1 cellular context compared by ENCODE assay signal in the genomic region with DNA sequence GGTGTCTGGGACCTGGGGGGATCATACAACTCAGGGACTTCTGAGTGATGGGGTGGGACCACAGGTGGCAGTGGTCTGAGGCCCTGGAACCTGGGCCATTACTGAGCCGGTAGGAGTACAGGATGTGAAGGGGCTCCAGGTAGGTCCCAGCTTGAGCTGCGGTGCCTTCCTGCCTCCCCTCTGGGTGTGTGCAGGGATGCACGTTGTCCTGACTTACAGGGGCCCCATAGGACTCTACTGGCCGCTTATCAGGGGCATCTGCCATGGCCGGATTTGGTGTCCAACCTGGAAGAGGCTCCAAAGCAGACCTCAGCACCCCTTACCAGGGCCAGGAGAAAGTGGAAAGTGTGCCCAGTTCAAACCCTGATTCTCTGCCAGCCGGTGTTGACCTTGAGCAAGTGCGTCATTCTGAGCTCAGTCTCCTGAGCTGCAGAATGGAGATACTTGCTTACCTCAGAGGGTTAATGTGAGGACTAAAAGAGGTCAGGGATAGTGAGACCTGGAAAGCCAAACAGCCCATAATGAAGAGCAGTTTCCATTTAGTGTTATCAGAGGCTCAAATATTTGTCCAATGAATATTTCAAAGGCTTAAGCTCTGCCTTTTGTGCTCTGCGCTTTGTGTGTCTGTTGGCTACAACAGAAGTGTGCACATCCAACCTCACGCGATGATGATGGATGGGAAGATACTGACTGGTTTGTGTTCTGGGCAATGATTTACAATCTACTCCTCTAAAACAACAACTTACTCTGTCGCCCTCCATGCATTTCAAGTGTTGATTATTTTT.
A peak's percentile ranks its signal among the peaks of the same experiment; 100 is the strongest.
TF ChIP-seq lines count a peak whose summit lies in the region.

No MANE protein-coding gene starts in this region.

TF ChIP-seq in HepG2, 621 proteins besides CTCF, POLR2A, EP300 and RAD21 (continued from another document and continues in another):
- TF ChIP-seq SKIL (CRISPR knock-in tag; IDR thresholded peaks at IDR 0.05; ENCODE audit: borderline replicate concordance) = peak; percentile 67; the same call in 1 of the 2 replicates
- 0 out of 2 replicates have a peak, but pooled peaks have one; percentile 20 for TF ChIP-seq ZNF281 (CRISPR knock-in tag; IDR thresholded peaks at IDR 0.05; ENCODE audit: borderline replicate concordance)
- TF ChIP-seq FOXJ3 (CRISPR knock-in tag; IDR thresholded peaks at IDR 0.05; ENCODE audit: borderline replicate concordance) = peak; percentile 71; the same call in 1 of the 2 replicates
- no peak for TF ChIP-seq SOX6 (IDR thresholded peaks at IDR 0.05)
- TF ChIP-seq SOX6 (CRISPR knock-in tag; IDR thresholded peaks at IDR 0.05) = peak; percentile 97
- peak; percentile 63; the same call in 1 of the 2 replicates for TF ChIP-seq CHD2 (IDR thresholded peaks at IDR 0.05; ENCODE audit: low read depth, low read length)
- peak; percentile 90 for TF ChIP-seq NCOA2 (CRISPR knock-in tag; IDR thresholded peaks at IDR 0.05)
- no peak for TF ChIP-seq RFX3 (CRISPR knock-in tag; IDR thresholded peaks at IDR 0.05)
- TF ChIP-seq LCORL (IDR thresholded peaks at IDR 0.05) = no peak; the same call in 1 of the 2 replicates
- TF ChIP-seq LCORL (CRISPR knock-in tag; IDR thresholded peaks at IDR 0.05) = peak; percentile 19; the same call in 1 of the 2 replicates
- peak; percentile 94 for TF ChIP-seq MEIS2 (CRISPR knock-in tag; IDR thresholded peaks at IDR 0.05)
- 0 out of 2 replicates have a peak, but pooled peaks have one; percentile 40 for TF ChIP-seq HNF1B (CRISPR knock-in tag; IDR thresholded peaks at IDR 0.05)
- TF ChIP-seq ATF2 (CRISPR knock-in tag; IDR thresholded peaks at IDR 0.05) = peak; percentile 45; the same call in 1 of the 2 replicates
- no peak for TF ChIP-seq RFX5 (IDR thresholded peaks at IDR 0.05; ENCODE audit: low read depth, low read length)
- TF ChIP-seq PHF21A (CRISPR knock-in tag; IDR thresholded peaks at IDR 0.05) = peak; percentile 72; the same call in 1 of the 2 replicates
- TF ChIP-seq KDM6A (CRISPR knock-in tag; IDR thresholded peaks at IDR 0.05; ENCODE audit: low read depth) = peak; percentile 45; the same call in 1 of the 2 replicates
- TF ChIP-seq, protein P1, sequence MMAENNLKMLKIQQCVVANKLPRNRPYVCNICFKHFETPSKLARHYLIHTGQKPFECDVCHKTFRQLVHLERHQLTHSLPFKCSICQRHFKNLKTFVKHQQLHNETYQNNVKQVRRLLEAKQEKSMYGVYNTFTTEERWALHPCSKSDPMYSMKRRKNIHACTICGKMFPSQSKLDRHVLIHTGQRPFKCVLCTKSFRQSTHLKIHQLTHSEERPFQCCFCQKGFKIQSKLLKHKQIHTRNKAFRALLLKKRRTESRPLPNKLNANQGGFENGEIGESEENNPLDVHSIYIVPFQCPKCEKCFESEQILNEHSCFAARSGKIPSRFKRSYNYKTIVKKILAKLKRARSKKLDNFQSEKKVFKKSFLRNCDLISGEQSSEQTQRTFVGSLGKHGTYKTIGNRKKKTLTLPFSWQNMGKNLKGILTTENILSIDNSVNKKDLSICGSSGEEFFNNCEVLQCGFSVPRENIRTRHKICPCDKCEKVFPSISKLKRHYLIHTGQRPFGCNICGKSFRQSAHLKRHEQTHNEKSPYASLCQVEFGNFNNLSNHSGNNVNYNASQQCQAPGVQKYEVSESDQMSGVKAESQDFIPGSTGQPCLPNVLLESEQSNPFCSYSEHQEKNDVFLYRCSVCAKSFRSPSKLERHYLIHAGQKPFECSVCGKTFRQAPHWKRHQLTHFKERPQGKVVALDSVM (CRISPR knock-in tag; IDR thresholded peaks at IDR 0.05) = 0 out of 2 replicates have a peak, but pooled peaks have one; percentile 18
- no peak for TF ChIP-seq FOXP1 (IDR thresholded peaks at IDR 0.05)
- TF ChIP-seq FOXP1 (CRISPR knock-in tag; IDR thresholded peaks at IDR 0.05) = peak; percentile 80; the same call in 1 of the 2 replicates
- peak; percentile 78 for TF ChIP-seq NR2F6 (IDR thresholded peaks at IDR 0.05)
- TF ChIP-seq NR2F6 (CRISPR knock-in tag; IDR thresholded peaks at IDR 0.05) = peak; percentile 68
- TF ChIP-seq ZNF331 (CRISPR knock-in tag; IDR thresholded peaks at IDR 0.05) = peak; percentile 54; the same call in 1 of the 2 replicates
- peak; percentile 63; the same call in 1 of the 2 replicates for TF ChIP-seq ZBTB21 (CRISPR knock-in tag; IDR thresholded peaks at IDR 0.05)
- no peak for TF ChIP-seq NFKBIZ (CRISPR knock-in tag; IDR thresholded peaks at IDR 0.05)
- no peak for TF ChIP-seq ZNF781 (CRISPR knock-in tag; IDR thresholded peaks at IDR 0.05; ENCODE audit: borderline replicate concordance, not compliant biosample characterization)
- peak; percentile 89 for TF ChIP-seq HMG20B (CRISPR knock-in tag; conservative IDR thresholded peaks at IDR 0.05)
- peak; percentile 95 for TF ChIP-seq ZNF652 (CRISPR knock-in tag; IDR thresholded peaks at IDR 0.05; ENCODE audit: borderline replicate concordance, low read depth)
- TF ChIP-seq RXRA (CRISPR knock-in tag; IDR thresholded peaks at IDR 0.05) = peak; percentile 77; the same call in 1 of the 2 replicates
- no peak for TF ChIP-seq HHEX (CRISPR knock-in tag; IDR thresholded peaks at IDR 0.05)
- TF ChIP-seq ATF7 (IDR thresholded peaks at IDR 0.05) = 0 out of 2 replicates have a peak, but pooled peaks have one; percentile 9
- TF ChIP-seq ATF7 (CRISPR knock-in tag; IDR thresholded peaks at IDR 0.05) = no peak
- peak; percentile 60; the same call in 1 of the 2 replicates for TF ChIP-seq ZNF547 (CRISPR knock-in tag; IDR thresholded peaks at IDR 0.05)
- peak; percentile 32; the same call in 1 of the 2 replicates for TF ChIP-seq RCOR2 (CRISPR knock-in tag; IDR thresholded peaks at IDR 0.05)
- peak; percentile 75 for TF ChIP-seq HDAC2 (CRISPR knock-in tag; IDR thresholded peaks at IDR 0.05)
- peak; percentile 92 for TF ChIP-seq ISL2 (CRISPR knock-in tag; IDR thresholded peaks at IDR 0.05)
- TF ChIP-seq ZMYM3 (CRISPR knock-in tag; IDR thresholded peaks at IDR 0.05) = peak; percentile 79
- peak; percentile 79 for TF ChIP-seq HOXA3 (CRISPR knock-in tag; IDR thresholded peaks at IDR 0.05)
- peak; percentile 87 for TF ChIP-seq BCL6 (CRISPR knock-in tag; IDR thresholded peaks at IDR 0.05)
- 0 out of 2 replicates have a peak, but pooled peaks have one; percentile 63 for TF ChIP-seq ZHX1 (CRISPR knock-in tag; IDR thresholded peaks at IDR 0.05; ENCODE audit: low read depth)
- TF ChIP-seq FOXK2 (IDR thresholded peaks at IDR 0.05) = peak; percentile 27; the same call in 1 of the 2 replicates
- TF ChIP-seq NCOR1 (IDR thresholded peaks at IDR 0.05; ENCODE audit: borderline replicate concordance, low read length) = peak; percentile 16; the same call in 1 of the 2 replicates
- no peak for TF ChIP-seq YEATS4 (CRISPR knock-in tag; IDR thresholded peaks at IDR 0.05; ENCODE audit: borderline replicate concordance)
- TF ChIP-seq HNF4A (CRISPR knock-in tag; IDR thresholded peaks at IDR 0.05) = peak; percentile 68
- TF ChIP-seq ZNF24 (IDR thresholded peaks at IDR 0.05) = no peak
- TF ChIP-seq, protein P2, sequence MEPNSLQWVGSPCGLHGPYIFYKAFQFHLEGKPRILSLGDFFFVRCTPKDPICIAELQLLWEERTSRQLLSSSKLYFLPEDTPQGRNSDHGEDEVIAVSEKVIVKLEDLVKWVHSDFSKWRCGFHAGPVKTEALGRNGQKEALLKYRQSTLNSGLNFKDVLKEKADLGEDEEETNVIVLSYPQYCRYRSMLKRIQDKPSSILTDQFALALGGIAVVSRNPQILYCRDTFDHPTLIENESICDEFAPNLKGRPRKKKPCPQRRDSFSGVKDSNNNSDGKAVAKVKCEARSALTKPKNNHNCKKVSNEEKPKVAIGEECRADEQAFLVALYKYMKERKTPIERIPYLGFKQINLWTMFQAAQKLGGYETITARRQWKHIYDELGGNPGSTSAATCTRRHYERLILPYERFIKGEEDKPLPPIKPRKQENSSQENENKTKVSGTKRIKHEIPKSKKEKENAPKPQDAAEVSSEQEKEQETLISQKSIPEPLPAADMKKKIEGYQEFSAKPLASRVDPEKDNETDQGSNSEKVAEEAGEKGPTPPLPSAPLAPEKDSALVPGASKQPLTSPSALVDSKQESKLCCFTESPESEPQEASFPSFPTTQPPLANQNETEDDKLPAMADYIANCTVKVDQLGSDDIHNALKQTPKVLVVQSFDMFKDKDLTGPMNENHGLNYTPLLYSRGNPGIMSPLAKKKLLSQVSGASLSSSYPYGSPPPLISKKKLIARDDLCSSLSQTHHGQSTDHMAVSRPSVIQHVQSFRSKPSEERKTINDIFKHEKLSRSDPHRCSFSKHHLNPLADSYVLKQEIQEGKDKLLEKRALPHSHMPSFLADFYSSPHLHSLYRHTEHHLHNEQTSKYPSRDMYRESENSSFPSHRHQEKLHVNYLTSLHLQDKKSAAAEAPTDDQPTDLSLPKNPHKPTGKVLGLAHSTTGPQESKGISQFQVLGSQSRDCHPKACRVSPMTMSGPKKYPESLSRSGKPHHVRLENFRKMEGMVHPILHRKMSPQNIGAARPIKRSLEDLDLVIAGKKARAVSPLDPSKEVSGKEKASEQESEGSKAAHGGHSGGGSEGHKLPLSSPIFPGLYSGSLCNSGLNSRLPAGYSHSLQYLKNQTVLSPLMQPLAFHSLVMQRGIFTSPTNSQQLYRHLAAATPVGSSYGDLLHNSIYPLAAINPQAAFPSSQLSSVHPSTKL (CRISPR knock-in tag; IDR thresholded peaks at IDR 0.05) = peak; percentile 65
- no peak for TF ChIP-seq PCBP1 (IDR thresholded peaks at IDR 0.05; ENCODE audit: borderline replicate concordance, low read depth, low read length)
- peak; percentile 64; the same call in 1 of the 2 replicates for TF ChIP-seq GFI1 (CRISPR knock-in tag; IDR thresholded peaks at IDR 0.05; ENCODE audit: borderline replicate concordance)
